Comparison of ENCODE assay signal across 1 cellular context in the genomic region with DNA sequence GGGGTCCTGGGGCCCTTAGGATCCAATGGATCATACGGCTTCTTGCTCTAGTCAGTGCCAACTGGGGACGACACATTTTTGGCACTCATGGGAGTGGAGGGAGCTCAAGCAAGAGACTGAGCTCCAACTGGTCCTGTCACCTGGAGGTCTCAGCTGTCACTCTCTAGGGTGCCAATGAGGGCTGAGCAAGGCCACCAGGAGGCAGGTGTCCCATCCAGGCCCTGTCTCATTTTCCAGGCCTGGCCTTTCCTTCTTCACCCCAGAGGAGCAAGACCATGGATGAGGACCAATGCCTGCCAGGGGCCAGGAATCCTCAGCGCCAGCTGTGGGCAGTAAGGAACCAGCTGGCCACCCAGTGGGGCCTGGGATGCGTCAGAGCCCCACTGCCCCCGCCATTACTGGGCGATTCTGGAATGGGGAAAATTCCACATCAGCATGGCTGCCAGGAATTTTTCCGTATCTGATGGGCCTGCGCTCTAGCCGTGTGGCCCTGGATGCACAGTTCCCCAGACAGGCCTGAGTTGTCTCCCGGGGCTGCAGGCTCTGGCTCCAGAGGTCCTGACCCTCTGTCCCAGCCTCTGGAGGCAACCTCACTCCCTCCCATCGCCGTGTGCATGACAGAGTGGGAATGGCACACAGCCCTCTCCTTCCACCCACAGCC.
TF ChIP-seq lines count a peak whose summit lies in the region.

No MANE protein-coding gene starts in this region.

TF ChIP-seq in A549, 52 proteins besides CTCF, POLR2A, EP300 and RAD21 (continued from another document):
- TF ChIP-seq, protein P1, sequence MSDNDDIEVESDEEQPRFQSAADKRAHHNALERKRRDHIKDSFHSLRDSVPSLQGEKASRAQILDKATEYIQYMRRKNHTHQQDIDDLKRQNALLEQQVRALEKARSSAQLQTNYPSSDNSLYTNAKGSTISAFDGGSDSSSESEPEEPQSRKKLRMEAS (IDR thresholded peaks at IDR 0.05): no peak
